In genomic region chr19:18290250-18291018, GRCh38 we compare ENCODE assay signal across 8 cellular contexts. TPM values are rescaled to one million over a fixed set of nuclear protein-coding genes. Genes with fewer than 3 reads are reported as not detected.
DNase-seq lines count a peak whose midpoint lies in the region; ATAC-seq and TF ChIP-seq lines count a peak whose summit lies in the region.

No MANE protein-coding gene starts in this region.

- H3K9me3 Mint-ChIP-seq in CD4-positive, alpha-beta T cell = no peaks in the 10 kb centered on the region

- H4K20me1 ChIP-seq in fibroblast of lung (ENCODE audit: control insufficient read depth, extremely low read depth, insufficient read depth, low read length) (no peaks in the 10 kb centered on the region), PC-3 (ENCODE audit: low read length) (no peaks in the 10 kb centered on the region)

- POLR2A ChIA-PET in CD4-positive, alpha-beta T cell (lab: Charles Lee) = interaction anchor here (1.2 to 18.2 kb wide), 3 partner anchors 10 to 26 kb away, joined by 5 to 761 read pairs (median 327); partner anchors contain the start of genes JUND and LSM4
- POLR2A ChIA-PET in PC-3 (lab: Charles Lee; ENCODE audit: unreplicated experiment) = no interaction called here

- peak overlapping the region; percentile 96 for H3K27ac ChIP-seq in CD4-positive, alpha-beta T cell (ENCODE audit: low read depth, low read length)
- H3K27ac ChIP-seq in HL-60 (replicated peaks) (peak overlapping the region; percentile 96), fibroblast of lung (ENCODE audit: insufficient read depth, low read length) (no peak overlapping the region), PC-3 (ENCODE audit: low read length) (no peak overlapping the region)

- H3K27ac Mint-ChIP-seq in CD4-positive, alpha-beta T cell = peak overlapping the region; percentile 91

- ATAC-seq in CD4-positive, alpha-beta T cell (ENCODE audit: poor library complexity) = peak; percentile 42
- ATAC-seq in PC-3 = no peak

- H3K4me3 Mint-ChIP-seq in CD4-positive, alpha-beta T cell = peak overlapping the region; percentile 89

- H3K4me2 ChIP-seq in fibroblast of lung (ENCODE audit: extremely low read depth, insufficient read depth, low read length) (peak overlapping the region; percentile 27), PC-3 (ENCODE audit: low read length) (no peak overlapping the region)

- no peaks in the 10 kb centered on the region for H3K9me2 ChIP-seq in PC-3 (replicated peaks; ENCODE audit: low read length)

- no peak overlapping the region for H3K9ac ChIP-seq in fibroblast of lung (ENCODE audit: insufficient read depth, low read length)
- H3K9ac ChIP-seq in PC-3 (ENCODE audit: low read length) = no peak overlapping the region

- H3K4me1 Mint-ChIP-seq in CD4-positive, alpha-beta T cell (ENCODE audit: low read depth) = peaks cover 67% of the 10 kb centered on the region

- CTCF ChIA-PET in CD4-positive, alpha-beta T cell (lab: Charles Lee) = interaction anchor here (0.7 to 2.8 kb wide), 2 partner anchors 10 to 11 kb away, joined by 3 to 18 read pairs; no protein-coding TSS in a partner anchor
- CTCF ChIA-PET in PC-3 (lab: Charles Lee) = no interaction called here

- intact Hi-C loops in CD4-positive, alpha-beta T cell (cut with DNase I, micrococcal nuclease) = loop anchor here in 1 of 2 experiments (1.0 to 5.0 kb wide), 2 partner anchors 9 to 37 kb away; partner anchors contain the start of gene JUND
- intact Hi-C loops in PC-3 (cut with micrococcal nuclease) = no loop called here

- no peaks in the 10 kb centered on the region for H3K36me3 Mint-ChIP-seq in CD4-positive, alpha-beta T cell (ENCODE audit: low read depth)

- no peak overlapping the region for H3K4me3 ChIP-seq in HL-60 (replicated peaks; ENCODE audit: insufficient read depth, low read length)
- no peak overlapping the region for H3K4me3 ChIP-seq in fibroblast of lung (replicated peaks in 1 of 4; ENCODE audit: control extremely low read depth in 1 of 4, insufficient read depth in 1 of 4, low read depth in 3 of 4, low read length in 4 of 4)
- no peak overlapping the region for H3K4me3 ChIP-seq in PC-3 (ENCODE audit: low read length)

- no peaks in the 10 kb centered on the region for H3K27me3 ChIP-seq in CD4-positive, alpha-beta T cell (ENCODE audit: control insufficient read depth, insufficient read depth, low read length)
- H3K27me3 ChIP-seq in HL-60 (ENCODE audit: insufficient read depth, poor library complexity, severe bottlenecking) (no peaks in the 10 kb centered on the region), fibroblast of lung (ENCODE audit: control insufficient read depth, insufficient read depth, low read length) (no peaks in the 10 kb centered on the region), PC-3 (ENCODE audit: low read length) (no peaks in the 10 kb centered on the region)

- no peaks in the 10 kb centered on the region for H3K9me3 ChIP-seq in CD4-positive, alpha-beta T cell (ENCODE audit: control insufficient read depth, low read length)
- H3K9me3 ChIP-seq in fibroblast of lung (ENCODE audit: control insufficient read depth, insufficient read depth, low read depth, low read length) = no peaks in the 10 kb centered on the region
- H3K9me3 ChIP-seq in PC-3 (ENCODE audit: low read length) = no peaks in the 10 kb centered on the region

- H2AFZ ChIP-seq in fibroblast of lung (ENCODE audit: low read length) = no peak overlapping the region
- no peak overlapping the region for H2AFZ ChIP-seq in PC-3 (ENCODE audit: low read length)

- DNase-seq in CD4-positive, alpha-beta T cell = peak; percentile 43 to 83 (median 61)
- peak in 1 of 2 experiments; percentile 79 for DNase-seq in HL-60 (ENCODE audit: low read depth in 1 of 2, low spot score in 1 of 2)
- DNase-seq in activated CD8-positive, alpha-beta memory T cell treated with anti-CD3 and anti-CD28 coated beads for 24 hours = peak; percentile 93
- DNase-seq in fibroblast of lung (ENCODE audit: low read depth in 2 of 2) = peak in 1 of 2 donors; percentile 41
- peak; percentile 90 to 92 for DNase-seq in stimulated activated CD4-positive, alpha-beta T cell treated with anti-CD3 and anti-CD28 coated beads, Interleukin-2, amount 100 ng/mL, for 24 hours
- no peak for DNase-seq in PC-3
- no peak for DNase-seq in ureter (ENCODE audit: low spot score)
- DNase-seq in hippocampal formation (lab: John Stamatoyannopoulos, UW) = no peak

- H3K4me1 ChIP-seq in fibroblast of lung (ENCODE audit: control insufficient read depth, extremely low read depth, insufficient read depth, low read length) = peaks cover 22% of the 10 kb centered on the region
- peaks cover 17% of the 10 kb centered on the region for H3K4me1 ChIP-seq in PC-3 (ENCODE audit: insufficient read depth, low read length)

- H3K79me2 ChIP-seq in fibroblast of lung (ENCODE audit: control insufficient read depth, insufficient read depth, low read length) (no peaks in the 10 kb centered on the region), PC-3 (ENCODE audit: low read length) (no peaks in the 10 kb centered on the region)

- no peaks in the 10 kb centered on the region for H3F3A ChIP-seq in PC-3 (ENCODE audit: low read length, unreplicated experiment)

- TF ChIP-seq CTCF in CD4-positive, alpha-beta T cell (IDR thresholded peaks at IDR 0.05) = no peak
- no peak for TF ChIP-seq CTCF in HL-60 (IDR thresholded peaks at IDR 0.05; ENCODE audit: insufficient read depth, low read length)
- TF ChIP-seq CTCF in fibroblast of lung (conservative IDR thresholded peaks at IDR 0.05 in 1 of 2, IDR thresholded peaks at IDR 0.05 in 1 of 2; ENCODE audit: low read depth in 1 of 2, low read length in 2 of 2) = no peak
- TF ChIP-seq CTCF in PC-3 (conservative IDR thresholded peaks at IDR 0.05; ENCODE audit: low read depth, low read length) = no peak

- H3K27me3 Mint-ChIP-seq in CD4-positive, alpha-beta T cell = no peaks in the 10 kb centered on the region

- BruUV-seq in PC-3 (replicated peaks; lab: Mats Ljungman, UMichigan) = no TSS peak

- no peaks in the 10 kb centered on the region for H3K36me3 ChIP-seq in fibroblast of lung (ENCODE audit: control insufficient read depth, insufficient read depth, low read length)
- no peaks in the 10 kb centered on the region for H3K36me3 ChIP-seq in PC-3 (ENCODE audit: low read depth, low read length)

RNA-seq across cellular contexts. Expression of gene JUND, which starts 9.0 kb away (rescaled TPM):
- total RNA-seq in CD4-positive, alpha-beta T cell = 1,000 to 10,000 TPM; 1,827 to 1,976 TPM
- total RNA-seq in fibroblast of lung = 149 and 166 TPM in 2 replicates
- polyA plus RNA-seq in fibroblast of lung = 47.6 and 65.8 TPM in 2 replicates
- 92.1 and 103 TPM in 2 replicates for polyA plus RNA-seq in fibroblast of lung (2012)
- polyA minus RNA-seq in fibroblast of lung (ENCODE audit: low replicate concordance) = 15.3 and 34.4 TPM in 2 replicates
- 151 and 157 TPM in 2 replicates for total RNA-seq in PC-3 (2014; rRNA removed)
- total RNA-seq in ureter = 94.9 TPM

RNA-seq across cellular contexts. Expression of gene IQCN, which starts 16.2 kb away (rescaled TPM):
- 10 to 100 TPM; 18.1 to 18.7 TPM for total RNA-seq in CD4-positive, alpha-beta T cell
- 0.51 and 0.83 TPM in 2 replicates for total RNA-seq in fibroblast of lung
- 0.27 and 0.79 TPM in 2 replicates for polyA plus RNA-seq in fibroblast of lung
- polyA plus RNA-seq in fibroblast of lung (2012) = 0.23 and 1.1 TPM in 2 replicates
- polyA minus RNA-seq in fibroblast of lung (ENCODE audit: low replicate concordance) = 3.5 and 7.5 TPM in 2 replicates
- 0.33 and 0.69 TPM in 2 replicates for total RNA-seq in PC-3 (2014; rRNA removed)
- total RNA-seq in ureter = 5.9 TPM

RNA-seq across cellular contexts. Expression of gene LSM4, which starts 32.4 kb away (rescaled TPM):
- 10 to 100 TPM; 40.2 to 47.4 TPM for total RNA-seq in CD4-positive, alpha-beta T cell
- total RNA-seq in fibroblast of lung (70.9 and 124 TPM in 2 replicates), PC-3 (2014; rRNA removed) (713 and 856 TPM in 2 replicates), ureter (99.8 TPM)
- 50.9 and 97.2 TPM in 2 replicates for polyA plus RNA-seq in fibroblast of lung
- 80.5 and 169 TPM in 2 replicates for polyA plus RNA-seq in fibroblast of lung (2012)
- polyA minus RNA-seq in fibroblast of lung (ENCODE audit: low replicate concordance) = 12.9 and 24.4 TPM in 2 replicates

RNA-seq across cellular contexts. Expression of gene PGPEP1, which starts 50.0 kb away (rescaled TPM):
- 10 to 100 TPM; 24.4 to 25.9 TPM for total RNA-seq in CD4-positive, alpha-beta T cell
- total RNA-seq in fibroblast of lung = 63.9 and 78.8 TPM in 2 replicates
- 17.0 and 25.4 TPM in 2 replicates for polyA plus RNA-seq in fibroblast of lung
- polyA plus RNA-seq in fibroblast of lung (2012) = 17.8 and 24.4 TPM in 2 replicates
- 110 and 120 TPM in 2 replicates for polyA minus RNA-seq in fibroblast of lung (ENCODE audit: low replicate concordance)
- 9.6 and 11.4 TPM in 2 replicates for total RNA-seq in PC-3 (2014; rRNA removed)
- 48.5 TPM for total RNA-seq in ureter

Comparison
In these comparisons a context has a peak if more than half of its experiments do, and no peak if none do; other contexts are left out.
1. DNase-seq: peak in CD4-positive, alpha-beta T cell (10 of 10), activated CD8-positive, alpha-beta memory T cell treated with anti-CD3 and anti-CD28 coated beads for 24 hours (single experiment) and stimulated activated CD4-positive, alpha-beta T cell treated with anti-CD3 and anti-CD28 coated beads, Interleukin-2, amount 100 ng/mL, for 24 hours (2 of 2); none in PC-3 (single experiment), ureter (single experiment) and hippocampal formation (0 of 2).
2. H3K27ac ChIP-seq: peak in CD4-positive, alpha-beta T cell (single experiment) and HL-60 (single experiment); none in fibroblast of lung (single experiment) and PC-3 (single experiment).
3. RNA of gene JUND, which starts 9.0 kb away (total RNA-seq): 1,827 to 1,976 TPM in CD4-positive, alpha-beta T cell; 149 to 166 TPM in fibroblast of lung, 151 to 157 TPM in PC-3 and 94.9 TPM in ureter (single experiment); every median in the first group is over 10 times any median in the second.